Comparison of ENCODE assay signal across 9 cellular contexts in the genomic region with DNA sequence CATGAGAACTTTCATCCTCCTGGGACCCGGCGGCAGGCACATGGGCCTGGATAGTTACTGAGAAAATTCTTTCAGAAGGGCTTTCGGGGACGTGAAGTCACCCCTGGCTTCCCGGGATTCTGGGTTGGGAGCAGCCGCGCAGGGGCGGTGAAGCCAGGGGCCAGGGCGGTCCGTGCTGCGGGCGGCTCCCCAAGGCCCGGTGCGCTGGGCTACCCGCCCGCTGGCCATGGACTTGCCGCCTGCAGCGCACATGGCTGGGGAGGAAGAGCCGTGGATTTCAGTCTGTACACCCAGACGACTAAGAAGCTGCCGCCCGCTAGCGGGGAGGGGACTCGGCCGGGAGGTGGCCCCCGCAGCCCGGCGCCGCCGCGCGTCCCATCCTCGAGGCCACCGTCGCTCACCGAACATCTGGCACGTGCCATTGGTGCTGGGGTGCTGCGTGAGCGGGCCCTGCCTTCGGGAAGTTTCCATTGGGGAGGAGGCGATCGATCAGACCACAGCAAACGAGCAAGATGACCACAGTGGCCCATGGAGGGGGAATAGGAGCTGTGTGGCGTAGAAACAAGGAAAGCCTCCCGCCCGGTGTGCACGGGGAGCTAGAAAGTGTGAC.
DNase-seq lines count a peak whose midpoint lies in the region; ATAC-seq and TF ChIP-seq lines count a peak whose summit lies in the region.
"Had no signal": no experiment of that assay in that cellular context is flagged by ENCODE, and none has a peak within 500 bp of the region (broad histone marks: within the 10 kb centered on the region; RNA-seq: fewer than 3 reads in every experiment).

No MANE protein-coding gene starts in this region.

- H3K27ac Mint-ChIP-seq in activated T-helper 2 cell treated with anti-CD3 and anti-CD28 coated beads, Interferon-gamma antibody, Interleukin-2, Interleukin-4, amounts not matched to agents 10 μg/mL and 5 μg/mL and 100 μg/mL, durations not matched to agents 14 hours and 24 hours and 36 hours: no peak overlapping the region
- H3K27ac Mint-ChIP-seq in progenitor cell of endocrine pancreas: peak overlapping the region; percentile 85
- H3K27ac Mint-ChIP-seq in activated CD8-positive, alpha-beta memory T cell treated with anti-CD3 and anti-CD28 coated beads, Interleukin-2, amount 10 ng/mL, durations not matched to agents 7 days and 5 days: no peak overlapping the region

- peaks cover 18% of the 10 kb centered on the region for H3K4me1 Mint-ChIP-seq in activated T-helper 2 cell treated with anti-CD3 and anti-CD28 coated beads, Interferon-gamma antibody, Interleukin-2, Interleukin-4, amounts not matched to agents 10 μg/mL and 5 μg/mL and 100 μg/mL, durations not matched to agents 14 hours and 24 hours and 36 hours (ENCODE audit: low read depth)
- H3K4me1 Mint-ChIP-seq in progenitor cell of endocrine pancreas (ENCODE audit: low read depth): peaks cover 32% of the 10 kb centered on the region
- peaks cover 16% of the 10 kb centered on the region for H3K4me1 Mint-ChIP-seq in activated CD8-positive, alpha-beta memory T cell treated with anti-CD3 and anti-CD28 coated beads, Interleukin-2, amount 10 ng/mL, durations not matched to agents 7 days and 5 days

- intact Hi-C loops in activated T-helper 2 cell treated with anti-CD3 and anti-CD28 coated beads, Interferon-gamma antibody, Interleukin-2, Interleukin-4, amounts not matched to agents 10 μg/mL and 5 μg/mL and 100 μg/mL, durations not matched to agents 14 hours and 24 hours and 36 hours (cut with micrococcal nuclease): no loop called here
- intact Hi-C loops in left ventricle myocardium superior (cut with micrococcal nuclease): no loop called here

- H3K36me3 Mint-ChIP-seq in activated T-helper 2 cell treated with anti-CD3 and anti-CD28 coated beads, Interferon-gamma antibody, Interleukin-2, Interleukin-4, amounts not matched to agents 10 μg/mL and 5 μg/mL and 100 μg/mL, durations not matched to agents 14 hours and 24 hours and 36 hours (ENCODE audit: low read depth): peaks cover 25% of the 10 kb centered on the region
- peaks cover 11% of the 10 kb centered on the region for H3K36me3 Mint-ChIP-seq in progenitor cell of endocrine pancreas (ENCODE audit: insufficient read depth)
- H3K36me3 Mint-ChIP-seq in activated CD8-positive, alpha-beta memory T cell treated with anti-CD3 and anti-CD28 coated beads, Interleukin-2, amount 10 ng/mL, durations not matched to agents 7 days and 5 days: peaks cover 24% of the 10 kb centered on the region

- peak; percentile 59 for ATAC-seq in left ventricle myocardium superior
- no peak for ATAC-seq in activated CD8-positive, alpha-beta memory T cell treated with anti-CD3 and anti-CD28 coated beads, Interleukin-2, amount 10 ng/mL, durations not matched to agents 7 days and 5 days
- ATAC-seq in HG02759 (IDR thresholded peaks at IDR 0.05; ENCODE audit: unreplicated experiment): no peak

- peak overlapping the region; percentile 8 for H3K4me3 Mint-ChIP-seq in activated T-helper 2 cell treated with anti-CD3 and anti-CD28 coated beads, Interferon-gamma antibody, Interleukin-2, Interleukin-4, amounts not matched to agents 10 μg/mL and 5 μg/mL and 100 μg/mL, durations not matched to agents 14 hours and 24 hours and 36 hours (ENCODE audit: low read depth)
- no peak overlapping the region for H3K4me3 Mint-ChIP-seq in progenitor cell of endocrine pancreas (ENCODE audit: low read depth)
- no peak overlapping the region for H3K4me3 Mint-ChIP-seq in activated CD8-positive, alpha-beta memory T cell treated with anti-CD3 and anti-CD28 coated beads, Interleukin-2, amount 10 ng/mL, durations not matched to agents 7 days and 5 days

- H3K27me3 Mint-ChIP-seq in activated T-helper 2 cell treated with anti-CD3 and anti-CD28 coated beads, Interferon-gamma antibody, Interleukin-2, Interleukin-4, amounts not matched to agents 10 μg/mL and 5 μg/mL and 100 μg/mL, durations not matched to agents 14 hours and 24 hours and 36 hours (ENCODE audit: low read depth): peaks cover 21% of the 10 kb centered on the region
- H3K27me3 Mint-ChIP-seq in progenitor cell of endocrine pancreas: no peaks in the 10 kb centered on the region
- H3K27me3 Mint-ChIP-seq in activated CD8-positive, alpha-beta memory T cell treated with anti-CD3 and anti-CD28 coated beads, Interleukin-2, amount 10 ng/mL, durations not matched to agents 7 days and 5 days: no peaks in the 10 kb centered on the region

- H3K36me3 ChIP-seq in ES-I3 (ENCODE audit: insufficient read depth, low read length): no peaks in the 10 kb centered on the region

- no peaks in the 10 kb centered on the region for H3K9me3 Mint-ChIP-seq in activated T-helper 2 cell treated with anti-CD3 and anti-CD28 coated beads, Interferon-gamma antibody, Interleukin-2, Interleukin-4, amounts not matched to agents 10 μg/mL and 5 μg/mL and 100 μg/mL, durations not matched to agents 14 hours and 24 hours and 36 hours
- no peaks in the 10 kb centered on the region for H3K9me3 Mint-ChIP-seq in progenitor cell of endocrine pancreas (ENCODE audit: low read depth)
- H3K9me3 Mint-ChIP-seq in activated CD8-positive, alpha-beta memory T cell treated with anti-CD3 and anti-CD28 coated beads, Interleukin-2, amount 10 ng/mL, durations not matched to agents 7 days and 5 days (ENCODE audit: low read depth): no peaks in the 10 kb centered on the region

- peaks cover 12% of the 10 kb centered on the region; the same call in 1 of the 2 replicates for H3K4me1 ChIP-seq in ES-I3 (ENCODE audit: insufficient read depth, low read length)

- DNase-seq in activated T-helper 2 cell treated with anti-CD3 and anti-CD28 coated beads, Interferon-gamma antibody, Interleukin-2, Interleukin-4, amounts not matched to agents 10 μg/mL and 5 μg/mL and 100 μg/mL, durations not matched to agents 14 hours and 24 hours and 36 hours (ENCODE audit: low spot score): no peak
- peak; percentile 46 for DNase-seq in left ventricle myocardium superior
- DNase-seq in progenitor cell of endocrine pancreas (ENCODE audit: low spot score, unreplicated experiment): no peak
- no peak for DNase-seq in activated CD8-positive, alpha-beta memory T cell treated with anti-CD3 and anti-CD28 coated beads, Interleukin-2, amount 10 ng/mL, durations not matched to agents 7 days and 5 days
- no peak for DNase-seq in NCI-H146 treated with DMSO at 0.1 percent for 48 hours (lab: John Stamatoyannopoulos, UW; ENCODE audit: unreplicated experiment)
- no peak for DNase-seq in GM10266 (ENCODE audit: extremely low spot score)
- DNase-seq: DND-41 had no signal

- CTCF ChIA-PET in activated CD8-positive, alpha-beta memory T cell treated with anti-CD3 and anti-CD28 coated beads, Interleukin-2, amount 10 ng/mL, durations not matched to agents 7 days and 5 days (lab: Charles Lee): interaction anchor here (0.9 kb wide), 1 partner anchor 135 kb away, joined by 3 read pairs; no protein-coding TSS in a partner anchor

- no peaks in the 10 kb centered on the region for H3K9me3 ChIP-seq in ES-I3 (ENCODE audit: control insufficient read depth, insufficient read depth, low read length)

- TF ChIP-seq CTCF in progenitor cell of endocrine pancreas (IDR thresholded peaks at IDR 0.05; ENCODE audit: unreplicated experiment): no peak
- no peak for TF ChIP-seq CTCF in GM10266 (IDR thresholded peaks at IDR 0.05; ENCODE audit: control insufficient read depth, insufficient read depth, low read depth, missing control alignments)

- H3K9ac ChIP-seq in ES-I3 (ENCODE audit: low read depth, low read length): peak overlapping the region; percentile 63
